In the genomic region with DNA sequence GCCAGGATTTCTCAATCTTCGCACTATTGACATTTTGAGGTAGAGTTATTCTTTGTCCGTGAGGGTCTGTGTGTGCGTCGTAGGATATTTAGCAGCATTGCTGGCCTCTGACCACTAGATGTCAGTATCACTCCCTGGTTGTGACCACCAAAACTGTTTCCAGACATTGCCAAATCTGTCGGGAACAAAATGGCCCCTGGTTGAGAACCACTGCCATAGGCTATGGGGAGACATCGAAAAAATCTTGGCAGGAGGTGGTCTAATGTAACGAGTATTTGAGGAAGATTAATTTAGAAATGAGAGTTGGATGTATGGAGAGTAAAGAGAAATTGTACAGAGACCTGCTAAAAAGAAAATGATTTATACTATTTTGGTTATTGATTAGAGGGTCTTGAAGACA, we compare ENCODE assay signal across 8 cellular contexts.
A peak's percentile ranks its signal among the peaks of the same experiment; 100 is the strongest.
DNase-seq lines count a peak whose midpoint lies in the region; ATAC-seq and TF ChIP-seq lines count a peak whose summit lies in the region.

No MANE protein-coding gene starts in this region.

- peaks cover 26% of the 10 kb centered on the region for H3K4me1 Mint-ChIP-seq in CD8-positive, alpha-beta T cell (ENCODE audit: low read depth)

- peaks cover 19% of the 10 kb centered on the region for H3K36me3 ChIP-seq in CD8-positive, alpha-beta T cell (ENCODE audit: insufficient read depth, low read length)

- intact Hi-C loops in CD8-positive, alpha-beta T cell (cut with DNase I, micrococcal nuclease): loop anchor here (2.0 to 5.0 kb wide), 4 partner anchors 37 to 203 kb away; no protein-coding TSS in a partner anchor

- POLR2A ChIA-PET in CD8-positive, alpha-beta T cell (lab: Charles Lee): no interaction called here

- no peaks in the 10 kb centered on the region for H3K27me3 ChIP-seq in CD8-positive, alpha-beta T cell (ENCODE audit: insufficient read depth, low read length)

- CTCF ChIA-PET in CD8-positive, alpha-beta T cell (lab: Charles Lee): no interaction called here

- H3K4me1 ChIP-seq in CD8-positive, alpha-beta T cell (ENCODE audit: insufficient read depth, low read length): no peaks in the 10 kb centered on the region

- H3K27ac Mint-ChIP-seq in CD8-positive, alpha-beta T cell: peak overlapping the region; percentile 85

- H3K9me3 Mint-ChIP-seq in CD8-positive, alpha-beta T cell: no peaks in the 10 kb centered on the region

- H3K27me3 Mint-ChIP-seq in CD8-positive, alpha-beta T cell (ENCODE audit: low read depth): no peaks in the 10 kb centered on the region

- no peak overlapping the region for H3K4me3 Mint-ChIP-seq in CD8-positive, alpha-beta T cell

- peak; percentile 77 for ATAC-seq in CD8-positive, alpha-beta T cell
- peak; percentile 73 for ATAC-seq in GM19395 (IDR thresholded peaks at IDR 0.05; ENCODE audit: unreplicated experiment)
- no peak for ATAC-seq in HG03097 (IDR thresholded peaks at IDR 0.05; ENCODE audit: low FRiP score, unreplicated experiment)

- H3K9me3 ChIP-seq in CD8-positive, alpha-beta T cell (ENCODE audit: low read length): no peaks in the 10 kb centered on the region

- peak; percentile 67 for TF ChIP-seq CTCF in CD8-positive, alpha-beta T cell (IDR thresholded peaks at IDR 0.05)
- TF ChIP-seq CTCF in WI38 (IDR thresholded peaks at IDR 0.05; ENCODE audit: low read depth, low read length): peak; percentile 86

- H3K4me3 ChIP-seq in CD8-positive, alpha-beta T cell (ENCODE audit: low read depth, low read length): no peak overlapping the region
- no peak overlapping the region for H3K4me3 ChIP-seq in WI38 (ENCODE audit: low read depth, low read length)

- peaks cover 65% of the 10 kb centered on the region for H3K36me3 Mint-ChIP-seq in CD8-positive, alpha-beta T cell

- H3K27ac ChIP-seq in CD8-positive, alpha-beta T cell (ENCODE audit: low read depth, low read length): no peak overlapping the region

- peak in 5 of 7 experiments; percentile 11 to 51 (median 28) for DNase-seq in CD8-positive, alpha-beta T cell
- DNase-seq in NCI-H146 treated with DMSO at 0.1 percent for 48 hours (lab: John Stamatoyannopoulos, UW; ENCODE audit: unreplicated experiment): peak; percentile 36
- DNase-seq in effector CD8-positive, alpha-beta T cell (lab: John Stamatoyannopoulos, UW): peak; percentile 1
- DNase-seq in medulla oblongata (ENCODE audit: extremely low spot score): peak; percentile 75
- peak; percentile 42 for DNase-seq in stimulated activated CD8-positive, alpha-beta memory T cell treated with anti-CD3 and anti-CD28 coated beads, Interleukin-4, amount 100 ng/mL, for 48 hours

Comparison
In these comparisons a context has a peak if more than half of its experiments do, and no peak if none do; other contexts are left out.
1. DNase-seq: peak in every context shown above with its lines; median percentile 75 in medulla oblongata; 42 in stimulated activated CD8-positive, alpha-beta memory T cell treated with anti-CD3 and anti-CD28 coated beads, Interleukin-4, amount 100 ng/mL, for 48 hours; 36 in NCI-H146 treated with DMSO at 0.1 percent for 48 hours; 28 in CD8-positive, alpha-beta T cell; 1 in effector CD8-positive, alpha-beta T cell.